Comparison of ENCODE assay signal across 13 cellular contexts in genomic region chr1:43688594-43689000, GRCh38. TPM values are rescaled to one million over a fixed set of nuclear protein-coding genes. Genes with fewer than 3 reads are reported as not detected.
DNase-seq lines count a peak whose midpoint lies in the region; ATAC-seq and TF ChIP-seq lines count a peak whose summit lies in the region.
"Had no signal": no experiment of that assay in that cellular context is flagged by ENCODE, and none has a peak within 500 bp of the region (broad histone marks: within the 10 kb centered on the region; RNA-seq: fewer than 3 reads in every experiment).

No MANE protein-coding gene starts in this region.

- H3K18ac ChIP-seq in IMR-90 (ENCODE audit: low read depth, low read length) = no peak overlapping the region

- no peak overlapping the region for H2BK20ac ChIP-seq in IMR-90 (ENCODE audit: low read depth, low read length)

- CTCF ChIA-PET in IMR-90 (lab: Yijun Ruan, JAX) = no interaction called here

- H3K23ac ChIP-seq in IMR-90 (ENCODE audit: low read depth, low read length) = peak overlapping the region; percentile 3; the same call in 1 of the 2 replicates

- H3K36me3 ChIP-seq in IMR-90 (ENCODE audit: control insufficient read depth, insufficient read depth, low read length) = peaks cover 81% of the 10 kb centered on the region
- H3K36me3 ChIP-seq in adrenal gland (replicated peaks in 1 of 2) = peaks cover 0 to 97% of the 10 kb centered on the region in 2 donors
- H3K36me3 ChIP-seq in heart right ventricle = peaks cover 9 to 100% (median 81%) of the 10 kb centered on the region in 9 donors

- no peaks in the 10 kb centered on the region for H3K9me3 ChIP-seq in IMR-90 (ENCODE audit: control insufficient read depth, insufficient read depth, low read length)
- no peaks in the 10 kb centered on the region for H3K9me3 ChIP-seq in adrenal gland (replicated peaks in 1 of 3)
- H3K9me3 ChIP-seq in heart right ventricle = no peaks in the 10 kb centered on the region
- H3K9me3 ChIP-seq: upper lobe of left lung had no signal

- H3K27ac ChIP-seq in IMR-90 (ENCODE audit: insufficient read depth, low read length) (no peak overlapping the region), adrenal gland (peak overlapping the region in 3 of 5 donors; percentile 25 to 71 (median 48)), heart right ventricle (peak overlapping the region in 1 of 10 donors; percentile 36)
- H3K27ac ChIP-seq: upper lobe of left lung had no signal

- H3K9ac ChIP-seq in IMR-90 (ENCODE audit: low read depth, low read length) = no peak overlapping the region

- BruUV-seq in IMR-90 (replicated peaks; lab: Mats Ljungman, UMichigan) = no TSS peak

- no peak overlapping the region for H3K4ac ChIP-seq in IMR-90 (ENCODE audit: low read depth, low read length)

- peaks cover 20% of the 10 kb centered on the region; the same call in 1 of the 2 replicates for H4K20me1 ChIP-seq in IMR-90 (ENCODE audit: insufficient read depth, low read length)

- TF ChIP-seq POLR2A in IMR-90 (IDR thresholded peaks at IDR 0.05; ENCODE audit: low read depth, low read length) (no peak), adrenal gland (IDR thresholded peaks at IDR 0.05) (no peak)

- TF ChIP-seq RAD21 in IMR-90 (IDR thresholded peaks at IDR 0.05; ENCODE audit: low read length) = no peak

- peak; percentile 42 for DNase-seq in AG09319 (ENCODE audit: extremely low read depth, low read depth)
- DNase-seq in IMR-90 = peak; percentile 94
- peak in 6 of 7 donors; percentile 57 to 75 (median 68) for DNase-seq in adrenal gland
- no peak for DNase-seq in heart right ventricle
- DNase-seq in NAMALWA (ENCODE audit: low spot score) = no peak
- no peak for DNase-seq in stimulated activated CD4-positive, alpha-beta T cell treated with anti-CD3 and anti-CD28 coated beads, Interleukin-4, amount 100 ng/mL, for 4 hours
- DNase-seq: activated CD4-positive, alpha-beta T cell treated with anti-CD3 and anti-CD28 coated beads, Interleukin-2, amount 10 ng/mL, durations not matched to agents 24 days and 14 days; NCI-H1694; stimulated activated CD4-positive, alpha-beta T cell treated with anti-CD3 and anti-CD28 coated beads, Interleukin-4, amount 100 ng/mL, for 24 hours; upper lobe of left lung had no signal

- no peak overlapping the region for H4K5ac ChIP-seq in IMR-90 (ENCODE audit: low read depth, low read length)

- POLR2A ChIA-PET in IMR-90 (lab: Charles Lee; ENCODE audit: unreplicated experiment) = no interaction called here

- H4K91ac ChIP-seq in IMR-90 (ENCODE audit: insufficient read depth, low read depth, low read length) = no peak overlapping the region

- H3K14ac ChIP-seq in IMR-90 (replicated peaks; ENCODE audit: low read depth, low read length) = no peak overlapping the region

- in situ Hi-C loops in IMR-90 (cut with MboI; ENCODE audit: low sequenced_read_pairs) = no loop called here

- no peak overlapping the region for H3K4me3 ChIP-seq in IMR-90 (ENCODE audit: insufficient read depth, low read depth, low read length)
- H3K4me3 ChIP-seq in adrenal gland = no peak overlapping the region
- no peak overlapping the region for H3K4me3 ChIP-seq in heart right ventricle
- H3K4me3 ChIP-seq: upper lobe of left lung had no signal

- peaks cover 34 to 65% of the 10 kb centered on the region in 2 experiments for H3K79me1 ChIP-seq in IMR-90 (ENCODE audit: low read depth in 1 of 2, low read length in 2 of 2)

- 29% methylated on average over 1 of the region's 2 CpGs; no CpG with 5 or more reads in 1 of the 2 experiments for WGBS in IMR-90 (ENCODE audit: extremely low coverage in 2 of 2, insufficient read length in 1 of 2), 2 experiments
- WGBS in adrenal gland, 4 donors = 23 to 33% (median 29%) methylated on average over 2 of the region's 2 CpGs
- WGBS in heart right ventricle, 2 donors = 60 to 76% methylated on average over 2 of the region's 2 CpGs

- H3K4me1 ChIP-seq in IMR-90 (ENCODE audit: control insufficient read depth, insufficient read depth, low read length) (peaks cover 4% of the 10 kb centered on the region), adrenal gland (replicated peaks in 1 of 2) (peaks cover 11 to 18% of the 10 kb centered on the region in 2 donors), heart right ventricle (peaks cover 0 to 21% (median 8%) of the 10 kb centered on the region in 9 donors)

- TF ChIP-seq CTCF in AG09319 (IDR thresholded peaks at IDR 0.05; ENCODE audit: low read depth, low read length) (no peak), IMR-90 (conservative IDR thresholded peaks at IDR 0.05; ENCODE audit: low read depth, low read length) (no peak), adrenal gland (IDR thresholded peaks at IDR 0.05) (no peak), heart right ventricle (IDR thresholded peaks at IDR 0.05) (no peak)

- ATAC-seq in IMR-90 (ENCODE audit: low read depth) = peak; percentile 93
- peak in 5 of 8 donors; percentile 19 to 67 (median 46) for ATAC-seq in heart right ventricle
- no peak for ATAC-seq in HG03354 (IDR thresholded peaks at IDR 0.05; ENCODE audit: poor library complexity, severe bottlenecking, unreplicated experiment)
- ATAC-seq in HG02642 (IDR thresholded peaks at IDR 0.05; ENCODE audit: poor library complexity, unreplicated experiment) = no peak
- ATAC-seq: natural killer cell treated with Interleukin-12 subunit alpha and Interleukin-12 subunit beta and Interleukin-15 and Interleukin-18, amount 100 ng/mL, for 72 hours had no signal

- no peak overlapping the region for H2AK5ac ChIP-seq in IMR-90 (ENCODE audit: low read depth, low read length)

- H3K27me3 ChIP-seq in IMR-90 (ENCODE audit: control insufficient read depth, insufficient read depth, low read length) = no peaks in the 10 kb centered on the region
- H3K27me3 ChIP-seq in adrenal gland = no peaks in the 10 kb centered on the region
- no peaks in the 10 kb centered on the region for H3K27me3 ChIP-seq in heart right ventricle
- H3K27me3 ChIP-seq: upper lobe of left lung had no signal

- H2BK5ac ChIP-seq in IMR-90 (ENCODE audit: low read depth, low read length, poor library complexity, severe bottlenecking) = peak overlapping the region; percentile 7

- dilution Hi-C loops in IMR-90 (cut with HindIII; ENCODE audit: low sequenced_read_pairs, unreplicated experiment) = no loop called here

- H3K4me2 ChIP-seq in IMR-90 (ENCODE audit: low read depth, low read length) = no peak overlapping the region

- H3K9me1 ChIP-seq in IMR-90 (ENCODE audit: insufficient read depth, low read length) = peaks cover 9% of the 10 kb centered on the region; the same call in 1 of the 2 replicates

- intact Hi-C loops in IMR-90 (cut with micrococcal nuclease) = no loop called here
- intact Hi-C loops in adrenal gland (cut with DNase I) = no loop called here
- intact Hi-C loops in heart right ventricle (cut with DNase I) = no loop called here

- H2BK120ac ChIP-seq in IMR-90 (ENCODE audit: low read depth, low read length) = no peak overlapping the region

- peak overlapping the region; percentile 10 for H2AK9ac ChIP-seq in IMR-90 (replicated peaks; ENCODE audit: low read depth, low read length, poor library complexity)

- no peak overlapping the region for H4K8ac ChIP-seq in IMR-90 (ENCODE audit: low read depth in 2 of 2, low read length in 2 of 2)

- no peak overlapping the region for H3K56ac ChIP-seq in IMR-90 (ENCODE audit: extremely low read depth, insufficient read depth, low read length)

- H2AFZ ChIP-seq in IMR-90 (replicated peaks; ENCODE audit: low read length, poor library complexity) = no peak overlapping the region

- no peak overlapping the region for H2BK15ac ChIP-seq in IMR-90 (ENCODE audit: low read depth, low read length)

TF ChIP-seq in IMR-90, 13 proteins besides CTCF, POLR2A, EP300 and RAD21:
- TF ChIP-seq FOS (IDR thresholded peaks at IDR 0.05; ENCODE audit: low read depth, low read length) (no peak), RCOR1 (IDR thresholded peaks at IDR 0.05; ENCODE audit: insufficient replicate concordance, low read length) (peak; percentile 67), NFE2L2 (IDR thresholded peaks at IDR 0.05; ENCODE audit: low read depth, low read length) (peak; percentile 41; the same call in 1 of the 2 replicates), USF2 (IDR thresholded peaks at IDR 0.05; ENCODE audit: low read depth, low read length) (peak; percentile 44), MAFK (IDR thresholded peaks at IDR 0.05; ENCODE audit: low read depth, low read length) (peak; percentile 37; the same call in 1 of the 2 replicates)

RNA-seq across cellular contexts. Expression of gene ST3GAL3, which starts 18.7 kb away (rescaled TPM):
- total RNA-seq in IMR-90 (2012; rRNA removed) = 10.3 and 12.0 TPM in 2 replicates
- 14.8 and 16.3 TPM in 2 replicates for polyA plus RNA-seq in IMR-90 (2012; rRNA removed)
- 17.5 and 28.5 TPM in 2 replicates for polyA plus RNA-seq in IMR-90 (2012; cell fraction: cytosol; rRNA removed)
- polyA plus RNA-seq in IMR-90 (2012; cell fraction: nucleus; rRNA removed; ENCODE audit: low replicate concordance) = 25.8 and 30.3 TPM in 2 replicates
- total RNA-seq in adrenal gland = 10 to 100 TPM; 15.6 to 43.3 (median 26.2) TPM
- polyA plus RNA-seq in adrenal gland = 10 to 100 TPM; 22.0 to 34.3 (median 33.1) TPM
- total RNA-seq in heart right ventricle = 10 to 100 TPM; 27.7 to 39.3 (median 32.2) TPM
- polyA plus RNA-seq in heart right ventricle = 10 to 100 TPM; 14.5 to 27.4 TPM

RNA-seq across cellular contexts. Expression of gene KDM4A, which starts 38.6 kb away (rescaled TPM):
- total RNA-seq in IMR-90 (2012; rRNA removed) (41.1 and 47.3 TPM in 2 replicates), adrenal gland (10 to 100 TPM; 37.0 to 73.8 (median 52.3) TPM), heart right ventricle (10 to 100 TPM; 11.3 to 26.7 (median 19.6) TPM)
- polyA plus RNA-seq in IMR-90 (2012; rRNA removed) (21.1 and 23.8 TPM in 2 replicates), adrenal gland (10 to 100 TPM; 15.1 to 36.2 (median 17.9) TPM), heart right ventricle (1 to 10 TPM; 5.9 to 6.1 TPM)
- polyA plus RNA-seq in IMR-90 (2012; cell fraction: cytosol; rRNA removed) = 9.6 and 14.6 TPM in 2 replicates
- 13.8 and 34.2 TPM in 2 replicates for polyA plus RNA-seq in IMR-90 (2012; cell fraction: nucleus; rRNA removed; ENCODE audit: low replicate concordance)

Comparison
In these comparisons a context has a peak if more than half of its experiments do, and no peak if none do; other contexts are left out.
1. DNase-seq: peak in AG09319 (single experiment), IMR-90 (single experiment) and adrenal gland (6 of 7); none in heart right ventricle (0 of 2), NAMALWA (single experiment) and stimulated activated CD4-positive, alpha-beta T cell treated with anti-CD3 and anti-CD28 coated beads, Interleukin-4, amount 100 ng/mL, for 4 hours (0 of 2).
2. ATAC-seq: peak in IMR-90 (single experiment) and heart right ventricle (5 of 8); none in HG03354 (single experiment) and HG02642 (single experiment).